ENCODE assay signal across 1 cellular context in the genomic region with DNA sequence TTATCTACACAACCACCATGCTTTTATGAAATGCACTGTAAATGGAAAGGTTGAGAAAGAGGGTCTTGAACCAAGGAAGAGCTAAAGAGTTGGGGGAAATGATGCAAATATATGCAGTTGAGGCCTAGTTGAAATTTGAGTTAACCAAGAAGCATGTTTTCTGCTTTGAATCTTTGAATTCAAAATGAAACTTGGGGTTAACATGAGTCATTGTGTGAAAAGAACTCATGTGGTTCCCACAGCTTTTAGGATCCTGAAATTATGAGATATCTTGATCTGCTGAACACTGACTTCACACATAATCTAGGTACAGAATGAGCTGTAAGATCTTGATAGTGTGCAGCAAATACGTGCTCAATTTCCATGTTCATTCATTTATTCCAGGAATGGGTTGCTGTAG.
TF ChIP-seq lines count a peak whose summit lies in the region.

No MANE protein-coding gene starts in this region.

TF ChIP-seq in GM12878, 131 proteins besides CTCF, POLR2A, EP300 and RAD21 (continued from another document and continues in another):
- TF ChIP-seq, protein P1, sequence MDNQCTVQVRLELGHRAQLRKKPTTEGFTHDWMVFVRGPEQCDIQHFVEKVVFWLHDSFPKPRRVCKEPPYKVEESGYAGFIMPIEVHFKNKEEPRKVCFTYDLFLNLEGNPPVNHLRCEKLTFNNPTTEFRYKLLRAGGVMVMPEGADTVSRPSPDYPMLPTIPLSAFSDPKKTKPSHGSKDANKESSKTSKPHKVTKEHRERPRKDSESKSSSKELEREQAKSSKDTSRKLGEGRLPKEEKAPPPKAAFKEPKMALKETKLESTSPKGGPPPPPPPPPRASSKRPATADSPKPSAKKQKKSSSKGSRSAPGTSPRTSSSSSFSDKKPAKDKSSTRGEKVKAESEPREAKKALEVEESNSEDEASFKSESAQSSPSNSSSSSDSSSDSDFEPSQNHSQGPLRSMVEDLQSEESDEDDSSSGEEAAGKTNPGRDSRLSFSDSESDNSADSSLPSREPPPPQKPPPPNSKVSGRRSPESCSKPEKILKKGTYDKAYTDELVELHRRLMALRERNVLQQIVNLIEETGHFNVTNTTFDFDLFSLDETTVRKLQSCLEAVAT (IDR thresholded peaks at IDR 0.05) = peak; percentile 84
- TF ChIP-seq, protein P2, sequence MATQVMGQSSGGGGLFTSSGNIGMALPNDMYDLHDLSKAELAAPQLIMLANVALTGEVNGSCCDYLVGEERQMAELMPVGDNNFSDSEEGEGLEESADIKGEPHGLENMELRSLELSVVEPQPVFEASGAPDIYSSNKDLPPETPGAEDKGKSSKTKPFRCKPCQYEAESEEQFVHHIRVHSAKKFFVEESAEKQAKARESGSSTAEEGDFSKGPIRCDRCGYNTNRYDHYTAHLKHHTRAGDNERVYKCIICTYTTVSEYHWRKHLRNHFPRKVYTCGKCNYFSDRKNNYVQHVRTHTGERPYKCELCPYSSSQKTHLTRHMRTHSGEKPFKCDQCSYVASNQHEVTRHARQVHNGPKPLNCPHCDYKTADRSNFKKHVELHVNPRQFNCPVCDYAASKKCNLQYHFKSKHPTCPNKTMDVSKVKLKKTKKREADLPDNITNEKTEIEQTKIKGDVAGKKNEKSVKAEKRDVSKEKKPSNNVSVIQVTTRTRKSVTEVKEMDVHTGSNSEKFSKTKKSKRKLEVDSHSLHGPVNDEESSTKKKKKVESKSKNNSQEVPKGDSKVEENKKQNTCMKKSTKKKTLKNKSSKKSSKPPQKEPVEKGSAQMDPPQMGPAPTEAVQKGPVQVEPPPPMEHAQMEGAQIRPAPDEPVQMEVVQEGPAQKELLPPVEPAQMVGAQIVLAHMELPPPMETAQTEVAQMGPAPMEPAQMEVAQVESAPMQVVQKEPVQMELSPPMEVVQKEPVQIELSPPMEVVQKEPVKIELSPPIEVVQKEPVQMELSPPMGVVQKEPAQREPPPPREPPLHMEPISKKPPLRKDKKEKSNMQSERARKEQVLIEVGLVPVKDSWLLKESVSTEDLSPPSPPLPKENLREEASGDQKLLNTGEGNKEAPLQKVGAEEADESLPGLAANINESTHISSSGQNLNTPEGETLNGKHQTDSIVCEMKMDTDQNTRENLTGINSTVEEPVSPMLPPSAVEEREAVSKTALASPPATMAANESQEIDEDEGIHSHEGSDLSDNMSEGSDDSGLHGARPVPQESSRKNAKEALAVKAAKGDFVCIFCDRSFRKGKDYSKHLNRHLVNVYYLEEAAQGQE (IDR thresholded peaks at IDR 0.05; ENCODE audit: low read depth, low read length) = no peak
- TF ChIP-seq STAT3 (IDR thresholded peaks at IDR 0.05; ENCODE audit: low read depth, low read length) (0 out of 2 replicates have a peak, but pooled peaks have one; percentile 57), CBX5 (IDR thresholded peaks at IDR 0.05; ENCODE audit: low read depth) (peak; percentile 86; the same call in 1 of the 2 replicates), SUPT20H (IDR thresholded peaks at IDR 0.05; ENCODE audit: borderline replicate concordance, control insufficient read depth, low read depth, low read length) (no peak), PAX5 (IDR thresholded peaks at IDR 0.05; ENCODE audit: borderline replicate concordance, low read depth, low read length) (peak; percentile 84; the same call in 1 of the 2 replicates), IKZF1 (conservative IDR thresholded peaks at IDR 0.05) (peak; percentile 84), TCF12 (IDR thresholded peaks at IDR 0.05; ENCODE audit: low read depth, low read length) (0 out of 2 replicates have a peak, but pooled peaks have one; percentile 50), JUNB (IDR thresholded peaks at IDR 0.05) (peak; percentile 99), CREM (IDR thresholded peaks at IDR 0.05; ENCODE audit: low read depth) (peak; percentile 79), ZNF207 (IDR thresholded peaks at IDR 0.05; ENCODE audit: borderline replicate concordance) (no peak), MTA3 (IDR thresholded peaks at IDR 0.05; ENCODE audit: borderline replicate concordance, low read length) (peak; percentile 54; the same call in 1 of the 2 replicates), RUNX3 (IDR thresholded peaks at IDR 0.05; ENCODE audit: low read length) (peak; percentile 98), KAT2A (conservative IDR thresholded peaks at IDR 0.05; ENCODE audit: control insufficient read depth, low read depth, low read length) (no peak), PML (IDR thresholded peaks at IDR 0.05; ENCODE audit: low read length) (0 out of 2 replicates have a peak, but pooled peaks have one; percentile 63), MEF2A (IDR thresholded peaks at IDR 0.05; ENCODE audit: insufficient read depth, low read depth, low read length) (peak; percentile 72; the same call in 1 of the 2 replicates), ZNF217 (IDR thresholded peaks at IDR 0.05) (peak; percentile 99), ZBED1 (IDR thresholded peaks at IDR 0.05; ENCODE audit: borderline replicate concordance) (peak; percentile 85; the same call in 1 of the 2 replicates), BCL11A (IDR thresholded peaks at IDR 0.05; ENCODE audit: low read depth, low read length) (peak; percentile 93), POU2F2 (IDR thresholded peaks at IDR 0.05; ENCODE audit: borderline replicate concordance, low read depth, low read length) (peak; percentile 87), ZZZ3 (IDR thresholded peaks at IDR 0.05; ENCODE audit: control insufficient read depth, insufficient read length, low read depth) (no peak), BHLHE40 (IDR thresholded peaks at IDR 0.05; ENCODE audit: borderline replicate concordance in 1 of 2, low read depth in 2 of 2, low read length in 1 of 2) (peak; percentile 63 to 71; a peak in 2 of 4 replicates), RB1 (IDR thresholded peaks at IDR 0.05; ENCODE audit: borderline replicate concordance) (no peak), CREB1 (IDR thresholded peaks at IDR 0.05; ENCODE audit: low read depth) (peak; percentile 57), EED (IDR thresholded peaks at IDR 0.05; ENCODE audit: low read depth) (peak; percentile 75), NBN (IDR thresholded peaks at IDR 0.05) (0 out of 2 replicates have a peak, but pooled peaks have one; percentile 66), SUZ12 (IDR thresholded peaks at IDR 0.05; ENCODE audit: unreplicated experiment) (no peak), CBX3 (IDR thresholded peaks at IDR 0.05; ENCODE audit: borderline replicate concordance, low read depth) (no peak), TBL1XR1 (IDR thresholded peaks at IDR 0.05; ENCODE audit: low read depth, low read length) (peak; percentile 79)
- TF ChIP-seq, protein P3, sequence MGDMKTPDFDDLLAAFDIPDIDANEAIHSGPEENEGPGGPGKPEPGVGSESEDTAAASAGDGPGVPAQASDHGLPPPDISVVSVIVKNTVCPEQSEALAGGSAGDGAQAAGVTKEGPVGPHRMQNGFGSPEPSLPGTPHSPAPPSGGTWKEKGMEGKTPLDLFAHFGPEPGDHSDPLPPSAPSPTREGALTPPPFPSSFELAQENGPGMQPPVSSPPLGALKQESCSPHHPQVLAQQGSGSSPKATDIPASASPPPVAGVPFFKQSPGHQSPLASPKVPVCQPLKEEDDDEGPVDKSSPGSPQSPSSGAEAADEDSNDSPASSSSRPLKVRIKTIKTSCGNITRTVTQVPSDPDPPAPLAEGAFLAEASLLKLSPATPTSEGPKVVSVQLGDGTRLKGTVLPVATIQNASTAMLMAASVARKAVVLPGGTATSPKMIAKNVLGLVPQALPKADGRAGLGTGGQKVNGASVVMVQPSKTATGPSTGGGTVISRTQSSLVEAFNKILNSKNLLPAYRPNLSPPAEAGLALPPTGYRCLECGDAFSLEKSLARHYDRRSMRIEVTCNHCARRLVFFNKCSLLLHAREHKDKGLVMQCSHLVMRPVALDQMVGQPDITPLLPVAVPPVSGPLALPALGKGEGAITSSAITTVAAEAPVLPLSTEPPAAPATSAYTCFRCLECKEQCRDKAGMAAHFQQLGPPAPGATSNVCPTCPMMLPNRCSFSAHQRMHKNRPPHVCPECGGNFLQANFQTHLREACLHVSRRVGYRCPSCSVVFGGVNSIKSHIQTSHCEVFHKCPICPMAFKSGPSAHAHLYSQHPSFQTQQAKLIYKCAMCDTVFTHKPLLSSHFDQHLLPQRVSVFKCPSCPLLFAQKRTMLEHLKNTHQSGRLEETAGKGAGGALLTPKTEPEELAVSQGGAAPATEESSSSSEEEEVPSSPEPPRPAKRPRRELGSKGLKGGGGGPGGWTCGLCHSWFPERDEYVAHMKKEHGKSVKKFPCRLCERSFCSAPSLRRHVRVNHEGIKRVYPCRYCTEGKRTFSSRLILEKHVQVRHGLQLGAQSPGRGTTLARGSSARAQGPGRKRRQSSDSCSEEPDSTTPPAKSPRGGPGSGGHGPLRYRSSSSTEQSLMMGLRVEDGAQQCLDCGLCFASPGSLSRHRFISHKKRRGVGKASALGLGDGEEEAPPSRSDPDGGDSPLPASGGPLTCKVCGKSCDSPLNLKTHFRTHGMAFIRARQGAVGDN (IDR thresholded peaks at IDR 0.05) = peak; percentile 80
- TF ChIP-seq, protein P4, sequence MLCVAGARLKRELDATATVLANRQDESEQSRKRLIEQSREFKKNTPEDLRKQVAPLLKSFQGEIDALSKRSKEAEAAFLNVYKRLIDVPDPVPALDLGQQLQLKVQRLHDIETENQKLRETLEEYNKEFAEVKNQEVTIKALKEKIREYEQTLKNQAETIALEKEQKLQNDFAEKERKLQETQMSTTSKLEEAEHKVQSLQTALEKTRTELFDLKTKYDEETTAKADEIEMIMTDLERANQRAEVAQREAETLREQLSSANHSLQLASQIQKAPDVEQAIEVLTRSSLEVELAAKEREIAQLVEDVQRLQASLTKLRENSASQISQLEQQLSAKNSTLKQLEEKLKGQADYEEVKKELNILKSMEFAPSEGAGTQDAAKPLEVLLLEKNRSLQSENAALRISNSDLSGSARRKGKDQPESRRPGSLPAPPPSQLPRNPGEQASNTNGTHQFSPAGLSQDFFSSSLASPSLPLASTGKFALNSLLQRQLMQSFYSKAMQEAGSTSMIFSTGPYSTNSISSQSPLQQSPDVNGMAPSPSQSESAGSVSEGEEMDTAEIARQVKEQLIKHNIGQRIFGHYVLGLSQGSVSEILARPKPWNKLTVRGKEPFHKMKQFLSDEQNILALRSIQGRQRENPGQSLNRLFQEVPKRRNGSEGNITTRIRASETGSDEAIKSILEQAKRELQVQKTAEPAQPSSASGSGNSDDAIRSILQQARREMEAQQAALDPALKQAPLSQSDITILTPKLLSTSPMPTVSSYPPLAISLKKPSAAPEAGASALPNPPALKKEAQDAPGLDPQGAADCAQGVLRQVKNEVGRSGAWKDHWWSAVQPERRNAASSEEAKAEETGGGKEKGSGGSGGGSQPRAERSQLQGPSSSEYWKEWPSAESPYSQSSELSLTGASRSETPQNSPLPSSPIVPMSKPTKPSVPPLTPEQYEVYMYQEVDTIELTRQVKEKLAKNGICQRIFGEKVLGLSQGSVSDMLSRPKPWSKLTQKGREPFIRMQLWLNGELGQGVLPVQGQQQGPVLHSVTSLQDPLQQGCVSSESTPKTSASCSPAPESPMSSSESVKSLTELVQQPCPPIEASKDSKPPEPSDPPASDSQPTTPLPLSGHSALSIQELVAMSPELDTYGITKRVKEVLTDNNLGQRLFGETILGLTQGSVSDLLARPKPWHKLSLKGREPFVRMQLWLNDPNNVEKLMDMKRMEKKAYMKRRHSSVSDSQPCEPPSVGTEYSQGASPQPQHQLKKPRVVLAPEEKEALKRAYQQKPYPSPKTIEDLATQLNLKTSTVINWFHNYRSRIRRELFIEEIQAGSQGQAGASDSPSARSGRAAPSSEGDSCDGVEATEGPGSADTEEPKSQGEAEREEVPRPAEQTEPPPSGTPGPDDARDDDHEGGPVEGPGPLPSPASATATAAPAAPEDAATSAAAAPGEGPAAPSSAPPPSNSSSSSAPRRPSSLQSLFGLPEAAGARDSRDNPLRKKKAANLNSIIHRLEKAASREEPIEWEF (IDR thresholded peaks at IDR 0.05; ENCODE audit: insufficient replicate concordance, low read depth, low read length) = no peak
- TF ChIP-seq, protein P5, sequence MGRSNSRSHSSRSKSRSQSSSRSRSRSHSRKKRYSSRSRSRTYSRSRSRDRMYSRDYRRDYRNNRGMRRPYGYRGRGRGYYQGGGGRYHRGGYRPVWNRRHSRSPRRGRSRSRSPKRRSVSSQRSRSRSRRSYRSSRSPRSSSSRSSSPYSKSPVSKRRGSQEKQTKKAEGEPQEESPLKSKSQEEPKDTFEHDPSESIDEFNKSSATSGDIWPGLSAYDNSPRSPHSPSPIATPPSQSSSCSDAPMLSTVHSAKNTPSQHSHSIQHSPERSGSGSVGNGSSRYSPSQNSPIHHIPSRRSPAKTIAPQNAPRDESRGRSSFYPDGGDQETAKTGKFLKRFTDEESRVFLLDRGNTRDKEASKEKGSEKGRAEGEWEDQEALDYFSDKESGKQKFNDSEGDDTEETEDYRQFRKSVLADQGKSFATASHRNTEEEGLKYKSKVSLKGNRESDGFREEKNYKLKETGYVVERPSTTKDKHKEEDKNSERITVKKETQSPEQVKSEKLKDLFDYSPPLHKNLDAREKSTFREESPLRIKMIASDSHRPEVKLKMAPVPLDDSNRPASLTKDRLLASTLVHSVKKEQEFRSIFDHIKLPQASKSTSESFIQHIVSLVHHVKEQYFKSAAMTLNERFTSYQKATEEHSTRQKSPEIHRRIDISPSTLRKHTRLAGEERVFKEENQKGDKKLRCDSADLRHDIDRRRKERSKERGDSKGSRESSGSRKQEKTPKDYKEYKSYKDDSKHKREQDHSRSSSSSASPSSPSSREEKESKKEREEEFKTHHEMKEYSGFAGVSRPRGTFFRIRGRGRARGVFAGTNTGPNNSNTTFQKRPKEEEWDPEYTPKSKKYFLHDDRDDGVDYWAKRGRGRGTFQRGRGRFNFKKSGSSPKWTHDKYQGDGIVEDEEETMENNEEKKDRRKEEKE (IDR thresholded peaks at IDR 0.05) = no peak
- TF ChIP-seq, protein P6, sequence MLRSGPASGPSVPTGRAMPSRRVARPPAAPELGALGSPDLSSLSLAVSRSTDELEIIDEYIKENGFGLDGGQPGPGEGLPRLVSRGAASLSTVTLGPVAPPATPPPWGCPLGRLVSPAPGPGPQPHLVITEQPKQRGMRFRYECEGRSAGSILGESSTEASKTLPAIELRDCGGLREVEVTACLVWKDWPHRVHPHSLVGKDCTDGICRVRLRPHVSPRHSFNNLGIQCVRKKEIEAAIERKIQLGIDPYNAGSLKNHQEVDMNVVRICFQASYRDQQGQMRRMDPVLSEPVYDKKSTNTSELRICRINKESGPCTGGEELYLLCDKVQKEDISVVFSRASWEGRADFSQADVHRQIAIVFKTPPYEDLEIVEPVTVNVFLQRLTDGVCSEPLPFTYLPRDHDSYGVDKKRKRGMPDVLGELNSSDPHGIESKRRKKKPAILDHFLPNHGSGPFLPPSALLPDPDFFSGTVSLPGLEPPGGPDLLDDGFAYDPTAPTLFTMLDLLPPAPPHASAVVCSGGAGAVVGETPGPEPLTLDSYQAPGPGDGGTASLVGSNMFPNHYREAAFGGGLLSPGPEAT (IDR thresholded peaks at IDR 0.05; ENCODE audit: low read depth) = peak; percentile 77
- TF ChIP-seq, protein P7, sequence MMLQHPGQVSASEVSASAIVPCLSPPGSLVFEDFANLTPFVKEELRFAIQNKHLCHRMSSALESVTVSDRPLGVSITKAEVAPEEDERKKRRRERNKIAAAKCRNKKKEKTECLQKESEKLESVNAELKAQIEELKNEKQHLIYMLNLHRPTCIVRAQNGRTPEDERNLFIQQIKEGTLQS (IDR thresholded peaks at IDR 0.05; ENCODE audit: borderline replicate concordance, extremely low read depth, low read depth, low read length) = no peak
- TF ChIP-seq, protein P8, sequence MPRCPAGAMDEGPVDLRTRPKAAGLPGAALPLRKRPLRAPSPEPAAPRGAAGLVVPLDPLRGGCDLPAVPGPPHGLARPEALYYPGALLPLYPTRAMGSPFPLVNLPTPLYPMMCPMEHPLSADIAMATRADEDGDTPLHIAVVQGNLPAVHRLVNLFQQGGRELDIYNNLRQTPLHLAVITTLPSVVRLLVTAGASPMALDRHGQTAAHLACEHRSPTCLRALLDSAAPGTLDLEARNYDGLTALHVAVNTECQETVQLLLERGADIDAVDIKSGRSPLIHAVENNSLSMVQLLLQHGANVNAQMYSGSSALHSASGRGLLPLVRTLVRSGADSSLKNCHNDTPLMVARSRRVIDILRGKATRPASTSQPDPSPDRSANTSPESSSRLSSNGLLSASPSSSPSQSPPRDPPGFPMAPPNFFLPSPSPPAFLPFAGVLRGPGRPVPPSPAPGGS (IDR thresholded peaks at IDR 0.05; ENCODE audit: borderline replicate concordance, insufficient read depth, low read depth, low read length, poor library complexity, severe bottlenecking) = peak; percentile 74
